In genomic region chr5:179192185-179192890, GRCh38 we compare ENCODE assay signal across 11 cellular contexts.
"Had no signal": no experiment of that assay in that cellular context is flagged by ENCODE, and none has a peak within 500 bp of the region (broad histone marks: within the 10 kb centered on the region; RNA-seq: fewer than 3 reads in every experiment).

No MANE protein-coding gene starts in this region.

- H3K4me3 ChIP-seq: esophagus squamous epithelium had no signal

- FAIRE-seq: endometrium had no signal

- ATAC-seq: left lobe of liver had no signal

- H3K9me3 ChIP-seq: esophagus squamous epithelium had no signal

- H3K27me3 ChIP-seq: brain microvascular endothelial cell, esophagus squamous epithelium had no signal

- H3K36me3 ChIP-seq: brain microvascular endothelial cell, esophagus squamous epithelium had no signal

- DNase-seq: activated CD4-positive, alpha-beta T cell treated with anti-CD3 and anti-CD28 coated beads, Interleukin-2, amount 50 U/mL, for 1 hour; activated naive CD4-positive, alpha-beta T cell treated with anti-CD3 and anti-CD28 coated beads, Interleukin-2, amount 50 U/mL, for 16 hours; activated T-cell treated with anti-CD3 and anti-CD28 coated beads for 4 hours; amniotic stem cell; brain microvascular endothelial cell; esophagus squamous epithelium; foreskin fibroblast; stimulated activated CD4-positive, alpha-beta T cell treated with anti-CD3 and anti-CD28 coated beads, Interleukin-4, amount 100 ng/mL, for 1 hour; stimulated activated CD8-positive, alpha-beta memory T cell treated with anti-CD3 and anti-CD28 coated beads, Interleukin-4, amount 100 ng/mL, for 48 hours had no signal

- H3K27ac ChIP-seq: brain microvascular endothelial cell, esophagus squamous epithelium had no signal
